27 cellular contexts compared by ENCODE assay signal in genomic region chr15:75100679-75101078, GRCh38.
"Had no signal": no experiment of that assay in that cellular context is flagged by ENCODE, and none has a peak within 500 bp of the region (broad histone marks: within the 10 kb centered on the region; RNA-seq: fewer than 3 reads in every experiment).

No MANE protein-coding gene starts in this region.

- FAIRE-seq: endometrium, endothelial cell of umbilical vein, frontal cortex had no signal

- H3K4me2 ChIP-seq: hepatocyte had no signal

- ATAC-seq: effector memory CD8-positive, alpha-beta T cell; esophagus mucosa; foreskin keratinocyte; gastrocnemius medialis; gastroesophageal sphincter; heart left ventricle; heart right ventricle had no signal

- H3K27me3 ChIP-seq: dorsolateral prefrontal cortex, esophagus muscularis mucosa, esophagus squamous epithelium, gastrocnemius medialis, gastroesophageal sphincter, heart left ventricle, heart right ventricle, hepatocyte had no signal

- H3K27ac ChIP-seq: coronary artery, dorsolateral prefrontal cortex, epithelial cell of prostate, esophagus muscularis mucosa, esophagus squamous epithelium, foreskin keratinocyte, gastrocnemius medialis, gastroesophageal sphincter, heart left ventricle, heart right ventricle, hepatocyte had no signal

- H3K4me1 ChIP-seq: foreskin keratinocyte, gastrocnemius medialis, gastroesophageal sphincter had no signal

- H2AFZ ChIP-seq: hepatocyte had no signal

- H3K36me3 ChIP-seq: esophagus muscularis mucosa, esophagus squamous epithelium, gastrocnemius medialis, gastroesophageal sphincter, heart left ventricle, heart right ventricle had no signal

- H3K9me3 ChIP-seq: esophagus muscularis mucosa, esophagus squamous epithelium, gastrocnemius medialis, gastroesophageal sphincter, heart left ventricle, heart right ventricle had no signal

- H3K79me2 ChIP-seq: hepatocyte had no signal

- H3K4me3 ChIP-seq: coronary artery, dorsolateral prefrontal cortex, esophagus muscularis mucosa, esophagus squamous epithelium, gastrocnemius medialis, gastroesophageal sphincter, heart left ventricle, heart right ventricle, hepatocyte had no signal

- DNase-seq: cortex of kidney; dermis blood vessel endothelial cell; dorsolateral prefrontal cortex; effector CD4-positive, alpha-beta T cell; effector CD8-positive, alpha-beta T cell; effector memory CD4-positive, alpha-beta T cell; effector memory CD8-positive, alpha-beta T cell; endodermal cell; erythroblast; esophagus squamous epithelium; foreskin fibroblast; foreskin keratinocyte; foreskin melanocyte; gastrocnemius medialis; glutamatergic neuron; heart left ventricle; heart right ventricle; hippocampal formation had no signal
